9 cellular contexts compared by ENCODE assay signal in the genomic region with DNA sequence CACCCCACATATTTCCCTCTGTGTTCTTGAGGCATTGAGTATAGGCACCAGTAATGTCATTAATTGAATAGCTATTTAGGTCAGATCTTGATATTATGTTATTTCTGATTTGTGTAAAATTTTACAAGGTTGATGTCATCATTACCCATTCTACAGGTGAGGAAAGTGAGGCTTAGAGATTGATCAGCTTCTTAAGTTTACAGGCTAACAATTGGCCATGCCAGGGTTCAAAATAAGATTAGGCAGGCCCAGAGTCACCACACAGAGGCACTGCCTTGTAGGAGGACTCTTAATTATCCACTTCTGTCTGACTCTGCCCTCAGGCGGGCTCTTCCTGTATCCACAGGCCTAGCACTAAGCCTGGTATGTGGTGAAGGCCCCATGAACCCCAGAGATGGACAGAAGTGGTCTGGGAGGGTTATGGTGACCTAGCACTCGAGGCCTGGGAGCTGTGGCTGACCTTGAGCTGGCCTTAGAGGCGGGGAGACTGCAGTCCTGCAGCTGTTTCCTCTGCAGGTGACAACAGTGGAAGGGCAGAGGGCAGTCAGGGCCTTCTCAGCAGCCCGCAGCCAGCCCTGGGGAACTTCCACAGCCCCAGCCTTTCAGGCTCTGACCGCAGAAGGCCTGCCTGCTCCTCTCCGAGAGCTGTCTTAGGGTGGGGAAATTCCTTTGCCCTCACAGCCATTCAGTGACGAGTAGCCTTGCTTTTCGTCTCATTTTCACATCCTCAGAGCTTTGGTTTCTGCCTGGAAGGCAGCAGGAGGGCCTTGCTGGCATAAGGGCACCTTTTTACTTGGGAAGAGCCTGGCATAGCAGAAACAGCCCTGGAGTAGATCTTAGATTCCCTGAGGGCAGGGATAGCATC. TPM values are rescaled to one million over a fixed set of nuclear protein-coding genes. Genes with fewer than 3 reads are reported as not detected.
DNase-seq lines count a peak whose midpoint lies in the region; ATAC-seq, FAIRE-seq and TF ChIP-seq lines count a peak whose summit lies in the region.
"Had no signal": no experiment of that assay in that cellular context is flagged by ENCODE, and none has a peak within 500 bp of the region (broad histone marks: within the 10 kb centered on the region; RNA-seq: fewer than 3 reads in every experiment).

No MANE protein-coding gene starts in this region.

- H3K4me3 Mint-ChIP-seq in activated CD8-positive, alpha-beta T cell treated with anti-CD3 and anti-CD28 coated beads, Interleukin-2, amount 10 ng/mL, durations not matched to agents 7 days and 5 days: no peak overlapping the region
- no peak overlapping the region for H3K4me3 Mint-ChIP-seq in natural killer cell

- H3K27ac ChIP-seq in body of pancreas (no peak overlapping the region), ascending aorta (no peak overlapping the region)

- H3K4me1 ChIP-seq in body of pancreas (no peaks in the 10 kb centered on the region), ascending aorta (no peaks in the 10 kb centered on the region)

- no peaks in the 10 kb centered on the region for H3K27me3 Mint-ChIP-seq in activated CD8-positive, alpha-beta T cell treated with anti-CD3 and anti-CD28 coated beads, Interleukin-2, amount 10 ng/mL, durations not matched to agents 7 days and 5 days (ENCODE audit: low read depth)
- no peaks in the 10 kb centered on the region for H3K27me3 Mint-ChIP-seq in natural killer cell (ENCODE audit: low read depth in 2 of 2)

- WGBS in body of pancreas, 2 donors: 60 to 83% methylated on average over 4 to 8 of the region's 8 CpGs

- H3K27me3 ChIP-seq in body of pancreas (no peaks in the 10 kb centered on the region), ascending aorta (no peaks in the 10 kb centered on the region)

- H3K27ac Mint-ChIP-seq in activated CD8-positive, alpha-beta T cell treated with anti-CD3 and anti-CD28 coated beads, Interleukin-2, amount 10 ng/mL, durations not matched to agents 7 days and 5 days: peak overlapping the region; percentile 63
- peak overlapping the region; percentile 77 to 78 for H3K27ac Mint-ChIP-seq in natural killer cell

- H3K4me1 Mint-ChIP-seq in activated CD8-positive, alpha-beta T cell treated with anti-CD3 and anti-CD28 coated beads, Interleukin-2, amount 10 ng/mL, durations not matched to agents 7 days and 5 days (ENCODE audit: low read depth): peaks cover 26% of the 10 kb centered on the region
- H3K4me1 Mint-ChIP-seq in natural killer cell: peaks cover 20 to 28% of the 10 kb centered on the region in 2 donors

- no peaks in the 10 kb centered on the region for H3K9me3 Mint-ChIP-seq in activated CD8-positive, alpha-beta T cell treated with anti-CD3 and anti-CD28 coated beads, Interleukin-2, amount 10 ng/mL, durations not matched to agents 7 days and 5 days (ENCODE audit: insufficient read depth)
- no peaks in the 10 kb centered on the region for H3K9me3 Mint-ChIP-seq in natural killer cell

- TF ChIP-seq CTCF in natural killer cell (IDR thresholded peaks at IDR 0.05) (no peak), body of pancreas (IDR thresholded peaks at IDR 0.05) (no peak), ascending aorta (IDR thresholded peaks at IDR 0.05) (no peak)

- intact Hi-C loops in natural killer cell (cut with micrococcal nuclease) (no loop called here), body of pancreas (cut with DNase I) (no loop called here), ascending aorta (cut with DNase I) (no loop called here)

- POLR2A ChIA-PET in activated CD8-positive, alpha-beta T cell treated with anti-CD3 and anti-CD28 coated beads, Interleukin-2, amount 10 ng/mL, durations not matched to agents 7 days and 5 days (lab: Charles Lee): interaction anchor here (1.3 to 2.7 kb wide), 2 partner anchors 27 to 50 kb away, joined by 3 to 11 read pairs; a partner anchor contains a TSS

- H3K9me3 ChIP-seq in body of pancreas (no peaks in the 10 kb centered on the region), ascending aorta (no peaks in the 10 kb centered on the region)

- no peak for TF ChIP-seq POLR2A in body of pancreas (IDR thresholded peaks at IDR 0.05)

- H3K36me3 ChIP-seq in body of pancreas (replicated peaks in 1 of 2; ENCODE audit: insufficient read depth in 1 of 2, low read depth in 2 of 2) (peaks cover 0 to 2% of the 10 kb centered on the region in 2 donors), ascending aorta (peaks cover 33 to 68% of the 10 kb centered on the region in 2 donors)

- DNase-seq in GM19239 (ENCODE audit: insufficient read length, low spot score) (peak; percentile 62), natural killer cell (no peak), HT-29 (ENCODE audit: low spot score) (no peak), body of pancreas (no peak), ascending aorta (ENCODE audit: low spot score in 2 of 2) (no peak), AG08395 (ENCODE audit: low spot score) (no peak)
- no peak for DNase-seq in activated CD8-positive, alpha-beta T cell treated with anti-CD3 and anti-CD28 coated beads, Interleukin-2, amount 10 ng/mL, durations not matched to agents 7 days and 5 days

- FAIRE-seq in GM19239 (lab: Jason Lieb, UNC): peak; percentile 87

- H3K4me3 ChIP-seq in body of pancreas: no peak overlapping the region
- H3K4me3 ChIP-seq in ascending aorta: no peak overlapping the region

- H3K36me3 Mint-ChIP-seq in activated CD8-positive, alpha-beta T cell treated with anti-CD3 and anti-CD28 coated beads, Interleukin-2, amount 10 ng/mL, durations not matched to agents 7 days and 5 days (ENCODE audit: low read depth): peaks cover 59% of the 10 kb centered on the region
- H3K36me3 Mint-ChIP-seq in natural killer cell: no peaks in the 10 kb centered on the region

- ATAC-seq in HG03066 (IDR thresholded peaks at IDR 0.05; ENCODE audit: low read depth, unreplicated experiment): peak; percentile 93
- peak; percentile 58 for ATAC-seq in activated CD8-positive, alpha-beta T cell treated with anti-CD3 and anti-CD28 coated beads, Interleukin-2, amount 10 ng/mL, durations not matched to agents 7 days and 5 days
- peak; percentile 82 to 88 (median 85) for ATAC-seq in natural killer cell
- no peak for ATAC-seq in body of pancreas

- CTCF ChIA-PET in activated CD8-positive, alpha-beta T cell treated with anti-CD3 and anti-CD28 coated beads, Interleukin-2, amount 10 ng/mL, durations not matched to agents 7 days and 5 days (lab: Charles Lee): interaction anchor here (0.6 to 1.4 kb wide), 4 partner anchors 11 to 50 kb away, joined by 3 to 4 read pairs (median 3); a partner anchor contains a TSS

RNA-seq across cellular contexts. Expression of a gene that starts 12.2 kb away (rescaled TPM):
- 10 to 100 TPM; 47.6 to 50.9 TPM for total RNA-seq in activated CD8-positive, alpha-beta T cell treated with anti-CD3 and anti-CD28 coated beads, Interleukin-2, amount 10 ng/mL, durations not matched to agents 7 days and 5 days
- total RNA-seq in natural killer cell (10 to 100 TPM; 70.0 to 74.6 (median 72.3) TPM), body of pancreas (1 to 10 TPM; 4.6 to 5.7 TPM), ascending aorta (36.0 TPM)
- 22.9 and 30.0 TPM in 2 replicates for total RNA-seq in HT-29 (2014; rRNA removed; shearing (Covaris generic))

RNA-seq across cellular contexts. Expression of a gene that starts 24.2 kb away (rescaled TPM):
- total RNA-seq in activated CD8-positive, alpha-beta T cell treated with anti-CD3 and anti-CD28 coated beads, Interleukin-2, amount 10 ng/mL, durations not matched to agents 7 days and 5 days: 1 to 10 TPM; 1.8 to 1.9 TPM
- 1 to 10 TPM in 1 of 3 donors, under 1 TPM in 1, not detected in 1; 0.66 to 1.3 TPM for total RNA-seq in natural killer cell
- 170 and 192 TPM in 2 replicates for total RNA-seq in HT-29 (2014; rRNA removed; shearing (Covaris generic))
- total RNA-seq in body of pancreas: 1 to 10 TPM in 1 of 2 donors, under 1 TPM in 1; 0.66 to 1.6 TPM
- 17.8 TPM for total RNA-seq in ascending aorta
- total RNA-seq: subcutaneous adipose tissue had no signal

RNA-seq across cellular contexts. Expression of a gene that starts 51.0 kb away (rescaled TPM):
- total RNA-seq in activated CD8-positive, alpha-beta T cell treated with anti-CD3 and anti-CD28 coated beads, Interleukin-2, amount 10 ng/mL, durations not matched to agents 7 days and 5 days: 10 to 100 TPM; 19.9 to 20.3 TPM
- total RNA-seq in natural killer cell: 10 to 100 TPM; 23.1 to 35.2 (median 30.3) TPM
- 16.8 and 20.0 TPM in 2 replicates for total RNA-seq in HT-29 (2014; rRNA removed; shearing (Covaris generic))
- 10 to 100 TPM; 10.9 to 14.2 TPM for total RNA-seq in body of pancreas
- 8.8 TPM for total RNA-seq in ascending aorta

RNA-seq across cellular contexts. Expression of a gene that starts 51.4 kb away (rescaled TPM):
- total RNA-seq in activated CD8-positive, alpha-beta T cell treated with anti-CD3 and anti-CD28 coated beads, Interleukin-2, amount 10 ng/mL, durations not matched to agents 7 days and 5 days: 10 to 100 TPM; 28.9 to 32.8 TPM
- total RNA-seq in natural killer cell (10 to 100 TPM; 32.4 to 42.6 (median 37.9) TPM), body of pancreas (10 to 100 TPM in 1 of 2 donors, 1 to 10 TPM in 1; 8.8 to 21.4 TPM), ascending aorta (7.5 TPM)
- 25.2 and 37.2 TPM in 2 replicates for total RNA-seq in HT-29 (2014; rRNA removed; shearing (Covaris generic))
